Comparison of ENCODE assay signal across 9 cellular contexts in genomic region chr3:53140575-53141467, GRCh38. TPM values are rescaled to one million over a fixed set of nuclear protein-coding genes. Genes with fewer than 3 reads are reported as not detected.
DNase-seq lines count a peak whose midpoint lies in the region; ATAC-seq and TF ChIP-seq lines count a peak whose summit lies in the region.
"Had no signal": no experiment of that assay in that cellular context is flagged by ENCODE, and none has a peak within 500 bp of the region (broad histone marks: within the 10 kb centered on the region; RNA-seq: fewer than 3 reads in every experiment).

No MANE protein-coding gene starts in this region.

- H3K27me3 ChIP-seq in left lung, result no peaks in the 10 kb centered on the region

- ATAC-seq in HG02759 (IDR thresholded peaks at IDR 0.05; ENCODE audit: unreplicated experiment), result peak; percentile 45
- ATAC-seq in left lung, result peak; percentile 57
- ATAC-seq in HG03571 (IDR thresholded peaks at IDR 0.05; ENCODE audit: unreplicated experiment), result no peak

- H3K4me1 ChIP-seq in left lung, result peaks cover 5 to 60% of the 10 kb centered on the region in 2 donors

- DNase-seq in AG10803 (ENCODE audit: low read depth) (peak; percentile 68), left lung (no peak), GM19238 (ENCODE audit: insufficient read length, low spot score) (no peak), cortex of kidney (lab: John Stamatoyannopoulos, UW) (no peak)
- DNase-seq in stimulated activated CD4-positive, alpha-beta T cell treated with anti-CD3 and anti-CD28 coated beads, Interleukin-2, amount 100 ng/mL, for 24 hours, result no peak

- peak overlapping the region; percentile 99 for H3K27ac ChIP-seq in VCaP
- peak overlapping the region in 1 of 2 donors; percentile 83 for H3K27ac ChIP-seq in left lung
- H3K27ac ChIP-seq: KMS-11 had no signal

- H3K36me3 ChIP-seq in left lung, result no peaks in the 10 kb centered on the region

- TF ChIP-seq CTCF in AG10803 (conservative IDR thresholded peaks at IDR 0.05; ENCODE audit: low read length) (no peak), VCaP (conservative IDR thresholded peaks at IDR 0.05) (no peak), left lung (IDR thresholded peaks at IDR 0.05) (no peak)

- H3K4me3 ChIP-seq in AG10803 (ENCODE audit: low read length) (no peak overlapping the region), left lung (no peak overlapping the region)

- intact Hi-C loops in left lung (cut with DNase I), result no loop called here

- no peaks in the 10 kb centered on the region for H3K9me3 ChIP-seq in left lung

RNA-seq across cellular contexts. Expression of gene RFT1, which starts 10.6 kb away (rescaled TPM):
- total RNA-seq in left lung, result 10 to 100 TPM; 24.3 to 28.0 TPM

RNA-seq across cellular contexts. Expression of gene PRKCD, which starts 20.2 kb away (rescaled TPM):
- 10 to 100 TPM; 73.2 to 73.7 TPM for total RNA-seq in left lung
